Comparison of ENCODE assay signal across 35 cellular contexts in genomic region chr15:27645672-27646071, GRCh38.
"Had no signal": no experiment of that assay in that cellular context is flagged by ENCODE, and none has a peak within 500 bp of the region (broad histone marks: within the 10 kb centered on the region; RNA-seq: fewer than 3 reads in every experiment).

No MANE protein-coding gene starts in this region.

- H3K36me3 ChIP-seq: brain microvascular endothelial cell, esophagus squamous epithelium, gastroesophageal sphincter, heart right ventricle, WERI-Rb-1 had no signal

- H3K27ac ChIP-seq: brain microvascular endothelial cell, esophagus squamous epithelium, gastroesophageal sphincter, heart right ventricle, hepatocyte, WERI-Rb-1 had no signal

- H2AFZ ChIP-seq: hepatocyte had no signal

- H3K4me3 ChIP-seq: esophagus squamous epithelium, gastroesophageal sphincter, heart right ventricle, hepatocyte had no signal

- H3K27ac Mint-ChIP-seq: activated CD4-positive, alpha-beta memory T cell treated with anti-CD3 and anti-CD28 coated beads for 36 hours; activated CD4-positive, alpha-beta T cell treated with anti-CD3 and anti-CD28 coated beads for 36 hours; activated CD4-positive, alpha-beta T cell treated with anti-CD3 and anti-CD28 coated beads, Interleukin-2, amount 10 ng/mL, durations not matched to agents 24 days and 14 days; activated CD8-positive, alpha-beta memory T cell treated with anti-CD3 and anti-CD28 coated beads, Interleukin-2, amount 10 ng/mL, durations not matched to agents 7 days and 5 days; activated CD8-positive, alpha-beta T cell treated with anti-CD3 and anti-CD28 coated beads, Interleukin-2, amount 10 ng/mL, durations not matched to agents 7 days and 5 days; activated naive CD8-positive, alpha-beta T cell; activated T-cell treated with anti-CD3 and anti-CD28 coated beads, Interleukin-2, amount 50 U/mL, for 24 hours; activated T-cell treated with anti-CD3 and anti-CD28 coated beads, Interleukin-2, amount 50 U/mL, for 72 hours; effector memory CD8-positive, alpha-beta T cell; T-helper 17 cell; T-helper 2 cell treated with Interferon-gamma antibody and Interleukin-4, amounts not matched to agents 5 μg/mL and 100 μg/mL, for 36 hours had no signal

- FAIRE-seq: astrocyte, bronchial epithelial cell, colon had no signal

- DNase-seq: activated CD4-positive, alpha-beta memory T cell treated with anti-CD3 and anti-CD28 coated beads for 36 hours; activated CD4-positive, alpha-beta T cell treated with anti-CD3 and anti-CD28 coated beads for 36 hours; activated CD4-positive, alpha-beta T cell treated with anti-CD3 and anti-CD28 coated beads, Interleukin-2, amount 10 ng/mL, durations not matched to agents 24 days and 14 days; activated CD4-positive, CD25-positive, alpha-beta regulatory T cell; activated CD4-positive, CD25-positive, alpha-beta regulatory T cell treated with anti-CD3 and anti-CD28 coated beads, Interleukin-2, amount 50 U/mL, for 72 hours; activated CD8-positive, alpha-beta memory T cell treated with anti-CD3 and anti-CD28 coated beads, Interleukin-2, amount 10 ng/mL, durations not matched to agents 7 days and 5 days; activated CD8-positive, alpha-beta memory T cell treated with anti-CD3 and anti-CD28 coated beads, Interleukin-2, amount 50 U/mL, for 48 hours; activated CD8-positive, alpha-beta T cell treated with anti-CD3 and anti-CD28 coated beads, Interleukin-2, amount 10 ng/mL, durations not matched to agents 7 days and 5 days; activated gamma-delta T cell; activated naive CD4-positive, alpha-beta T cell treated with anti-CD3 and anti-CD28 coated beads, Interleukin-2, amount 50 U/mL, for 16 hours; activated naive CD4-positive, alpha-beta T cell treated with Interleukin-2 at 50 U/mL for 16 hours; activated T-cell treated with anti-CD3 and anti-CD28 coated beads for 4 hours; activated T-cell treated with anti-CD3 and anti-CD28 coated beads, Interleukin-2, amount 50 U/mL, for 24 hours; activated T-cell treated with anti-CD3 and anti-CD28 coated beads, Interleukin-2, amount 50 U/mL, for 72 hours; amniotic stem cell; anterior cingulate cortex; brain microvascular endothelial cell; cortex of kidney; dermis blood vessel endothelial cell; effector CD4-positive, alpha-beta T cell; effector memory CD8-positive, alpha-beta T cell; esophagus squamous epithelium; foreskin melanocyte; heart right ventricle; T-helper 17 cell; T1000; WERI-Rb-1 had no signal

- H3K27me3 ChIP-seq: brain microvascular endothelial cell, esophagus squamous epithelium, gastroesophageal sphincter, heart right ventricle, hepatocyte had no signal

- H3K27me3 Mint-ChIP-seq: activated CD4-positive, alpha-beta memory T cell treated with anti-CD3 and anti-CD28 coated beads for 36 hours; activated CD4-positive, alpha-beta T cell treated with anti-CD3 and anti-CD28 coated beads for 36 hours; activated CD4-positive, alpha-beta T cell treated with anti-CD3 and anti-CD28 coated beads, Interleukin-2, amount 10 ng/mL, durations not matched to agents 24 days and 14 days; activated CD8-positive, alpha-beta memory T cell treated with anti-CD3 and anti-CD28 coated beads, Interleukin-2, amount 10 ng/mL, durations not matched to agents 7 days and 5 days; activated naive CD8-positive, alpha-beta T cell; activated T-cell treated with anti-CD3 and anti-CD28 coated beads, Interleukin-2, amount 50 U/mL, for 24 hours; central memory CD8-positive, alpha-beta T cell; effector memory CD8-positive, alpha-beta T cell; T-helper 17 cell had no signal

- H3K79me2 ChIP-seq: hepatocyte had no signal

- H3K4me3 Mint-ChIP-seq: activated CD4-positive, alpha-beta memory T cell treated with anti-CD3 and anti-CD28 coated beads for 36 hours; activated CD4-positive, alpha-beta T cell treated with anti-CD3 and anti-CD28 coated beads for 36 hours; activated CD4-positive, alpha-beta T cell treated with anti-CD3 and anti-CD28 coated beads, Interleukin-2, amount 10 ng/mL, durations not matched to agents 24 days and 14 days; activated CD8-positive, alpha-beta memory T cell treated with anti-CD3 and anti-CD28 coated beads, Interleukin-2, amount 10 ng/mL, durations not matched to agents 7 days and 5 days; activated CD8-positive, alpha-beta T cell treated with anti-CD3 and anti-CD28 coated beads, Interleukin-2, amount 10 ng/mL, durations not matched to agents 7 days and 5 days; activated naive CD8-positive, alpha-beta T cell; activated T-cell treated with anti-CD3 and anti-CD28 coated beads, Interleukin-2, amount 50 U/mL, for 24 hours; activated T-cell treated with anti-CD3 and anti-CD28 coated beads, Interleukin-2, amount 50 U/mL, for 72 hours; central memory CD8-positive, alpha-beta T cell; effector memory CD8-positive, alpha-beta T cell; T-helper 17 cell; T-helper 2 cell treated with Interferon-gamma antibody and Interleukin-4, amounts not matched to agents 5 μg/mL and 100 μg/mL, for 36 hours had no signal

- H3K4me1 ChIP-seq: esophagus squamous epithelium, gastroesophageal sphincter, heart right ventricle had no signal

- H3K4me2 ChIP-seq: hepatocyte had no signal

- H3K4me1 Mint-ChIP-seq: activated CD4-positive, alpha-beta T cell treated with anti-CD3 and anti-CD28 coated beads for 36 hours; activated CD4-positive, alpha-beta T cell treated with anti-CD3 and anti-CD28 coated beads, Interleukin-2, amount 10 ng/mL, durations not matched to agents 24 days and 14 days; activated CD8-positive, alpha-beta memory T cell treated with anti-CD3 and anti-CD28 coated beads, Interleukin-2, amount 10 ng/mL, durations not matched to agents 7 days and 5 days; central memory CD8-positive, alpha-beta T cell; T-helper 17 cell had no signal

- H3K36me3 Mint-ChIP-seq: activated CD4-positive, alpha-beta memory T cell treated with anti-CD3 and anti-CD28 coated beads for 36 hours; activated CD8-positive, alpha-beta memory T cell treated with anti-CD3 and anti-CD28 coated beads, Interleukin-2, amount 10 ng/mL, durations not matched to agents 7 days and 5 days; activated naive CD8-positive, alpha-beta T cell had no signal
